8 cellular contexts compared by ENCODE assay signal in the genomic region with DNA sequence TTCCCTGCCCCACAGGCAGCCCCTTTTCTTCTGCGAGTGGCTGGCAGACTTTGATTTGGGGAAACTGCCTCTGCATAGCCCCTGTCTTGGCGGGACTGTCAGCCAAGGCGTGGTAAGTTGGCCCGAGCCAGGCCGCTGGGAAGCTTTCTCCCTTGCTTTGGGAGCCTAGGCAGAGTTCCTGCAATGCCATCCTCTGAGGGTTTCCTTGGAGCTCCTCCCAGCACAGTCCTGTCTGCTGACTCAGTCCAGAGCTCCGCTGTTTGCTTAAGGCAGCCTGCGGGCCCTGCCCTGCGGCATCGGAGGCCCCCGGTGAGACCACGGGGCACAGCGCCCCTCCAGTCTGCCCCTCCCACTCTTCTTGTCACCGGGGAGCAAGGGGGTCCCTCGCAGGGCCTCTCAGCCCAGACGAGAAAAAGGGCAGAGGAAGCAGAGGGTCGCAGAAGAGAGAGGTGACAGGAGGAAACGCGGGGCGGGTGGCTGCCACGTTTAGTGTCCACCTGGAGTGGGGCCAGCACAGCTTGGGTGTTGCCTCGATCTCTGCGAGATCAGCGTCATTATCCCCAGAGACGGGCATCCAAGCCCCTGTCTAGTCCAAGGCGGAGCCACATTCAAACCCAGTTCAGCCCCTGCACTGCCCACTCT. TPM values are rescaled to one million over a fixed set of nuclear protein-coding genes. Genes with fewer than 3 reads are reported as not detected.
DNase-seq lines count a peak whose midpoint lies in the region; ATAC-seq and TF ChIP-seq lines count a peak whose summit lies in the region.

No MANE protein-coding gene starts in this region.

- H2BK15ac ChIP-seq in IMR-90 (ENCODE audit: low read depth, low read length) (0 out of 3 replicates have a peak overlapping the region, but pooled peaks have one; percentile 31), mesenchymal stem cell (ENCODE audit: low read depth, poor library complexity, severe bottlenecking) (peak overlapping the region; percentile 30)

- intact Hi-C loops in IMR-90 (cut with micrococcal nuclease), result no loop called here
- intact Hi-C loops in activated CD4-positive, alpha-beta T cell treated with anti-CD3 and anti-CD28 coated beads, Interleukin-2, amount 10 ng/mL, durations not matched to agents 24 days and 14 days (cut with micrococcal nuclease), result no loop called here

- peak overlapping the region; percentile 3 for H2AK9ac ChIP-seq in IMR-90 (replicated peaks; ENCODE audit: low read depth, low read length, poor library complexity)

- H3K4me1 ChIP-seq in ACC112 (ENCODE audit: control insufficient read depth, insufficient read depth, low read length, unreplicated experiment) (peaks cover 35% of the 10 kb centered on the region), IMR-90 (ENCODE audit: control insufficient read depth, insufficient read depth, low read length) (peaks cover 15% of the 10 kb centered on the region; the same call in 1 of the 2 replicates), mesenchymal stem cell (ENCODE audit: control insufficient read depth, insufficient read depth, low read depth, low read length) (peaks cover 55% of the 10 kb centered on the region)

- no peak for TF ChIP-seq POLR2A in IMR-90 (IDR thresholded peaks at IDR 0.05; ENCODE audit: low read depth, low read length)

- H3K79me1 ChIP-seq in IMR-90 (ENCODE audit: low read depth in 1 of 2, low read length in 2 of 2), result no peaks in the 10 kb centered on the region
- H3K79me1 ChIP-seq in mesenchymal stem cell (replicated peaks; ENCODE audit: low read length, poor library complexity, severe bottlenecking), result no peaks in the 10 kb centered on the region

- H4K8ac ChIP-seq in IMR-90 (ENCODE audit: low read depth in 2 of 2, low read length in 2 of 2), result no peak overlapping the region
- H4K8ac ChIP-seq in mesenchymal stem cell (ENCODE audit: low read length), result peak overlapping the region; percentile 92

- WGBS in IMR-90 (ENCODE audit: extremely low coverage in 2 of 2, insufficient read length in 1 of 2), 2 experiments, result 76% methylated on average over 15 of the region's 25 CpGs; no CpG with 5 or more reads in 1 of the 2 experiments
- 40% methylated on average over 25 of the region's 25 CpGs for WGBS in mesenchymal stem cell

- H3K14ac ChIP-seq in IMR-90 (replicated peaks; ENCODE audit: low read depth, low read length) (no peak overlapping the region), mesenchymal stem cell (ENCODE audit: low read length in 2 of 2) (no peak overlapping the region)

- no peak for TF ChIP-seq CTCF in IMR-90 (conservative IDR thresholded peaks at IDR 0.05; ENCODE audit: low read depth, low read length)

- no peaks in the 10 kb centered on the region for H3K36me3 Mint-ChIP-seq in activated CD4-positive, alpha-beta T cell treated with anti-CD3 and anti-CD28 coated beads, Interleukin-2, amount 10 ng/mL, durations not matched to agents 24 days and 14 days (ENCODE audit: low read depth)

- H3K27me3 ChIP-seq in ACC112 (ENCODE audit: insufficient read depth, low read length) (no peaks in the 10 kb centered on the region), IMR-90 (ENCODE audit: control insufficient read depth, insufficient read depth, low read length) (no peaks in the 10 kb centered on the region), mesenchymal stem cell (ENCODE audit: control insufficient read depth in 1 of 2, insufficient read depth in 1 of 2, low read length in 2 of 2) (no peaks in the 10 kb centered on the region)

- POLR2A ChIA-PET in IMR-90 (lab: Charles Lee; ENCODE audit: unreplicated experiment), result no interaction called here

- peaks cover 10% of the 10 kb centered on the region; the same call in 1 of the 2 replicates for H3K9me1 ChIP-seq in IMR-90 (ENCODE audit: insufficient read depth, low read length)

- H3K4me2 ChIP-seq in IMR-90 (ENCODE audit: low read depth, low read length) (no peak overlapping the region), mesenchymal stem cell (ENCODE audit: low read length, poor library complexity, severe bottlenecking) (peak overlapping the region; percentile 36)

- no peak overlapping the region for H3K56ac ChIP-seq in IMR-90 (ENCODE audit: extremely low read depth, insufficient read depth, low read length)

- no peak overlapping the region for H3K4me3 ChIP-seq in ACC112 (ENCODE audit: low read depth, low read length)
- no peak overlapping the region for H3K4me3 ChIP-seq in IMR-90 (ENCODE audit: insufficient read depth, low read depth, low read length)
- peak overlapping the region in 1 of 2 experiments; percentile 27 for H3K4me3 ChIP-seq in mesenchymal stem cell (ENCODE audit: insufficient read depth in 1 of 2, low read depth in 1 of 2, low read length in 2 of 2)

- DNase-seq in IMR-90 (peak; percentile 19), dedifferentiated amniotic fluid mesenchymal stem cell (ENCODE audit: extremely low spot score) (peak; percentile 81), mesenchymal stem cell (peak; percentile 77), HUDEP-2 (lab: John Stamatoyannopoulos, UW; ENCODE audit: unreplicated experiment in 76 of 76) (no peak), NCI-H524 (lab: John Stamatoyannopoulos, UW) (no peak)
- no peak for DNase-seq in activated CD4-positive, alpha-beta T cell treated with anti-CD3 and anti-CD28 coated beads, Interleukin-2, amount 10 ng/mL, durations not matched to agents 24 days and 14 days

- peaks cover 13% of the 10 kb centered on the region for H3K27me3 Mint-ChIP-seq in activated CD4-positive, alpha-beta T cell treated with anti-CD3 and anti-CD28 coated beads, Interleukin-2, amount 10 ng/mL, durations not matched to agents 24 days and 14 days

- in situ Hi-C loops in IMR-90 (cut with MboI; ENCODE audit: low sequenced_read_pairs), result no loop called here

- H3K9me3 ChIP-seq in IMR-90 (ENCODE audit: control insufficient read depth, insufficient read depth, low read length) (peaks cover 11% of the 10 kb centered on the region), mesenchymal stem cell (ENCODE audit: control insufficient read depth, low read length) (no peaks in the 10 kb centered on the region)

- BruUV-seq in IMR-90 (replicated peaks; lab: Mats Ljungman, UMichigan), result no TSS peak

- TF ChIP-seq RAD21 in IMR-90 (IDR thresholded peaks at IDR 0.05; ENCODE audit: low read length), result no peak

- H3K27ac ChIP-seq in ACC112 (ENCODE audit: low read depth, low read length), result peak overlapping the region; percentile 65; the same call in 1 of the 2 replicates
- H3K27ac ChIP-seq in IMR-90 (ENCODE audit: insufficient read depth, low read length), result peak overlapping the region; percentile 29
- peak overlapping the region; percentile 98 for H3K27ac ChIP-seq in mesenchymal stem cell (ENCODE audit: low read length, poor library complexity, severe bottlenecking)

- no peak overlapping the region for H4K5ac ChIP-seq in IMR-90 (ENCODE audit: low read depth, low read length)

- no peak overlapping the region for H2BK20ac ChIP-seq in IMR-90 (ENCODE audit: low read depth, low read length)

- peak overlapping the region; percentile 48 for H2AFZ ChIP-seq in ACC112 (ENCODE audit: low read length, unreplicated experiment)
- peak overlapping the region; percentile 0 for H2AFZ ChIP-seq in IMR-90 (replicated peaks; ENCODE audit: low read length, poor library complexity)
- H2AFZ ChIP-seq in mesenchymal stem cell (ENCODE audit: low read depth, low read length), result no peak overlapping the region

- H3K27ac Mint-ChIP-seq in activated CD4-positive, alpha-beta T cell treated with anti-CD3 and anti-CD28 coated beads, Interleukin-2, amount 10 ng/mL, durations not matched to agents 24 days and 14 days, result no peak overlapping the region

- H3K36me3 ChIP-seq in ACC112 (ENCODE audit: insufficient read depth, low read length) (no peaks in the 10 kb centered on the region), IMR-90 (ENCODE audit: control insufficient read depth, insufficient read depth, low read length) (no peaks in the 10 kb centered on the region), mesenchymal stem cell (ENCODE audit: control insufficient read depth in 1 of 2, insufficient read depth in 2 of 2, low read depth in 1 of 2, low read length in 2 of 2) (peaks cover 0 to 3% of the 10 kb centered on the region in 2 experiments)

- H3K23ac ChIP-seq in IMR-90 (ENCODE audit: low read depth, low read length) (no peak overlapping the region), mesenchymal stem cell (ENCODE audit: low read length in 2 of 2) (no peak overlapping the region)

- H3K79me2 ChIP-seq in ACC112 (ENCODE audit: control insufficient read depth, insufficient read depth, low read length, unreplicated experiment), result no peaks in the 10 kb centered on the region

- peaks cover 13% of the 10 kb centered on the region for H3K4me1 Mint-ChIP-seq in activated CD4-positive, alpha-beta T cell treated with anti-CD3 and anti-CD28 coated beads, Interleukin-2, amount 10 ng/mL, durations not matched to agents 24 days and 14 days

- CTCF ChIA-PET in IMR-90 (lab: Yijun Ruan, JAX), result no interaction called here

- no peak overlapping the region; the same call in 1 of the 2 replicates for H3K18ac ChIP-seq in IMR-90 (ENCODE audit: low read depth, low read length)
- peak overlapping the region; percentile 92 to 98 for H3K18ac ChIP-seq in mesenchymal stem cell (ENCODE audit: low read depth in 1 of 2, low read length in 2 of 2)

- H2BK5ac ChIP-seq in IMR-90 (ENCODE audit: low read depth, low read length, poor library complexity, severe bottlenecking) (no peak overlapping the region), mesenchymal stem cell (ENCODE audit: low read depth, low read length, poor library complexity, severe bottlenecking) (peak overlapping the region; percentile 98)

- dilution Hi-C loops in IMR-90 (cut with HindIII; ENCODE audit: low sequenced_read_pairs, unreplicated experiment), result no loop called here

- H4K91ac ChIP-seq in IMR-90 (ENCODE audit: insufficient read depth, low read depth, low read length), result peak overlapping the region; percentile 21; the same call in 1 of the 2 replicates
- peak overlapping the region; percentile 99 for H4K91ac ChIP-seq in mesenchymal stem cell (ENCODE audit: low read length)

- no peak overlapping the region for H2AK5ac ChIP-seq in IMR-90 (ENCODE audit: low read depth, low read length)
- peak overlapping the region; percentile 96 for H2AK5ac ChIP-seq in mesenchymal stem cell (ENCODE audit: low read length, severe bottlenecking)

- H3K4me3 Mint-ChIP-seq in activated CD4-positive, alpha-beta T cell treated with anti-CD3 and anti-CD28 coated beads, Interleukin-2, amount 10 ng/mL, durations not matched to agents 24 days and 14 days, result no peak overlapping the region

- H2BK120ac ChIP-seq in IMR-90 (ENCODE audit: low read depth, low read length), result peak overlapping the region; percentile 60; the same call in 1 of the 2 replicates
- peak overlapping the region; percentile 80 for H2BK120ac ChIP-seq in mesenchymal stem cell (ENCODE audit: low read depth, low read length)

- H3K9ac ChIP-seq in IMR-90 (ENCODE audit: low read depth, low read length), result no peak overlapping the region
- H3K9ac ChIP-seq in mesenchymal stem cell (ENCODE audit: low read length), result peak overlapping the region; percentile 70

- H3K9me3 Mint-ChIP-seq in activated CD4-positive, alpha-beta T cell treated with anti-CD3 and anti-CD28 coated beads, Interleukin-2, amount 10 ng/mL, durations not matched to agents 24 days and 14 days, result no peaks in the 10 kb centered on the region

- H4K20me1 ChIP-seq in IMR-90 (ENCODE audit: insufficient read depth, low read length), result no peaks in the 10 kb centered on the region; the same call in 1 of the 2 replicates

- ATAC-seq in IMR-90 (ENCODE audit: low read depth) (peak; percentile 48; the same call in 1 of the 2 replicates), HG02763 (IDR thresholded peaks at IDR 0.05; ENCODE audit: unreplicated experiment) (no peak)

- H2BK12ac ChIP-seq in mesenchymal stem cell (ENCODE audit: low read length in 2 of 2), result peak overlapping the region; percentile 88 to 96

- H3K4ac ChIP-seq in IMR-90 (ENCODE audit: low read depth, low read length) (no peak overlapping the region), mesenchymal stem cell (ENCODE audit: low read depth in 1 of 2, low read length in 2 of 2) (peak overlapping the region; percentile 82 to 90)

RNA-seq across cellular contexts. Expression of gene CHST15, which starts 58.9 kb away (rescaled TPM):
- total RNA-seq in IMR-90 (2012; rRNA removed), result 0.18 and 0.28 TPM in 2 replicates
- 0.10 and 0.14 TPM in 2 replicates for polyA plus RNA-seq in IMR-90 (2012; rRNA removed)
- polyA plus RNA-seq in IMR-90 (2012; cell fraction: cytosol; rRNA removed), result 0.02 and 0.08 TPM in 2 replicates
- 0.12 and 0.18 TPM in 2 replicates for polyA plus RNA-seq in IMR-90 (2012; cell fraction: nucleus; rRNA removed; ENCODE audit: low replicate concordance)
- 22.2 TPM for polyA plus RNA-seq in mesenchymal stem cell (2013, experiment 1 of 2)
- 22.7 TPM for polyA plus RNA-seq in mesenchymal stem cell (2013, experiment 2 of 2)
- total RNA-seq in activated CD4-positive, alpha-beta T cell treated with anti-CD3 and anti-CD28 coated beads, Interleukin-2, amount 10 ng/mL, durations not matched to agents 24 days and 14 days, result 0.16 and 0.36 TPM in 2 replicates

Comparison
In these comparisons a context has a peak if more than half of its experiments do, and no peak if none do; other contexts are left out.
1. H3K27ac ChIP-seq: peak in every context shown above with its lines; median percentile 98 in mesenchymal stem cell; 65 in ACC112; 29 in IMR-90.
2. DNase-seq: peak in IMR-90 (single experiment), dedifferentiated amniotic fluid mesenchymal stem cell (single experiment) and mesenchymal stem cell (single experiment); none in HUDEP-2 (0 of 76), activated CD4-positive, alpha-beta T cell treated with anti-CD3 and anti-CD28 coated beads, Interleukin-2, amount 10 ng/mL, durations not matched to agents 24 days and 14 days (single experiment) and NCI-H524 (0 of 2).